Comparison of ENCODE assay signal across 1 cellular context in the genomic region with DNA sequence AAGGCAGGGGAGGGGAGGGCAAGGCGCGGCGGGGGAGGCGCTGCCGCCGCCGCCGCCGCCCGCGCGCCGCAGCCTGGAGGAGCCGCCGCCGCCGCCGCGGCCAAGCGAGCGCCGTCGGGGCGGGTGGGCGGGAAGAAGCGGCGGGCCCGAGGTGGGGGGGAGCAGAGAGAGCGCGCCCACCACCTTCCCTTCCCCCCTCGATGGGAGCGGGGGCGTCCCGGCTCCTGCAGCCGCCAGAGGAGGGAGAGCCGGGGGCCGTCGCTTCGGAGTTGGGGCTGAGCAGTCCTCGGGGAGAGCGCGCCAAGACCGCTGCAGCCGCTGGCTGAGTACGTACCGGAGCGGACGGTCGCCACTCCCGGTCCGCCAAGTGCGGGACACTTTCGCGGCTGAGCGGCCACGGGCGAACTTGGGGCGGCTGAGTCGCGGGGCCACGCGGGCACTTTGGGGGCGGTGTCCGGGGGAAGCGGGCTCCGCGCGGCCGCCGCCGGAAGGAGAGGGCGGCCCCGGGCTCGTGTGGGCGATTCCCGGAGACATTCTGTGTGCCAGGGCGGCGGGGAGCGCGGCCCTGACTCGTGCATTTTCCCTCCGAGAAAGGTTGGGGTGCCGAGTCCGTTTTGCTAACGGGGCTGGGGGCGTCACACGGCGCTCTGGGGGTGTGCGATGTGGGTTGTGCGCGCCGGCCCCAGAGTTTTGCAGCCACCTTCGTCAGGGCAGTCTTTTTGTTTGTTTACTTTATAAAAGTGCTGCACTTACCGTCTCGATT.
TF ChIP-seq lines count a peak whose summit lies in the region.

A gene with protein sequence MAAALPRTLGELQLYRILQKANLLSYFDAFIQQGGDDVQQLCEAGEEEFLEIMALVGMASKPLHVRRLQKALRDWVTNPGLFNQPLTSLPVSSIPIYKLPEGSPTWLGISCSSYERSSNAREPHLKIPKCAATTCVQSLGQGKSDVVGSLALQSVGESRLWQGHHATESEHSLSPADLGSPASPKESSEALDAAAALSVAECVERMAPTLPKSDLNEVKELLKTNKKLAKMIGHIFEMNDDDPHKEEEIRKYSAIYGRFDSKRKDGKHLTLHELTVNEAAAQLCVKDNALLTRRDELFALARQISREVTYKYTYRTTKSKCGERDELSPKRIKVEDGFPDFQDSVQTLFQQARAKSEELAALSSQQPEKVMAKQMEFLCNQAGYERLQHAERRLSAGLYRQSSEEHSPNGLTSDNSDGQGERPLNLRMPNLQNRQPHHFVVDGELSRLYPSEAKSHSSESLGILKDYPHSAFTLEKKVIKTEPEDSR (plus strand): TSS at position 49 of the 763 bp plus-strand sequence. CDS start 10,094 bp downstream, outside the sequence.

TF ChIP-seq in HepG2, 621 proteins besides CTCF, POLR2A, EP300 and RAD21 (continued from another document and continues in another):
- TF ChIP-seq, protein P1, sequence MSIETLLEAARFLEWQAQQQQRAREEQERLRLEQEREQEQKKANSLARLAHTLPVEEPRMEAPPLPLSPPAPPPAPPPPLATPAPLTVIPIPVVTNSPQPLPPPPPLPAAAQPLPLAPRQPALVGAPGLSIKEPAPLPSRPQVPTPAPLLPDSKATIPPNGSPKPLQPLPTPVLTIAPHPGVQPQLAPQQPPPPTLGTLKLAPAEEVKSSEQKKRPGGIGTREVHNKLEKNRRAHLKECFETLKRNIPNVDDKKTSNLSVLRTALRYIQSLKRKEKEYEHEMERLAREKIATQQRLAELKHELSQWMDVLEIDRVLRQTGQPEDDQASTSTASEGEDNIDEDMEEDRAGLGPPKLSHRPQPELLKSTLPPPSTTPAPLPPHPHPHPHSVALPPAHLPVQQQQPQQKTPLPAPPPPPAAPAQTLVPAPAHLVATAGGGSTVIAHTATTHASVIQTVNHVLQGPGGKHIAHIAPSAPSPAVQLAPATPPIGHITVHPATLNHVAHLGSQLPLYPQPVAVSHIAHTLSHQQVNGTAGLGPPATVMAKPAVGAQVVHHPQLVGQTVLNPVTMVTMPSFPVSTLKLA (IDR thresholded peaks at IDR 0.05): no peak
- TF ChIP-seq, protein P2, sequence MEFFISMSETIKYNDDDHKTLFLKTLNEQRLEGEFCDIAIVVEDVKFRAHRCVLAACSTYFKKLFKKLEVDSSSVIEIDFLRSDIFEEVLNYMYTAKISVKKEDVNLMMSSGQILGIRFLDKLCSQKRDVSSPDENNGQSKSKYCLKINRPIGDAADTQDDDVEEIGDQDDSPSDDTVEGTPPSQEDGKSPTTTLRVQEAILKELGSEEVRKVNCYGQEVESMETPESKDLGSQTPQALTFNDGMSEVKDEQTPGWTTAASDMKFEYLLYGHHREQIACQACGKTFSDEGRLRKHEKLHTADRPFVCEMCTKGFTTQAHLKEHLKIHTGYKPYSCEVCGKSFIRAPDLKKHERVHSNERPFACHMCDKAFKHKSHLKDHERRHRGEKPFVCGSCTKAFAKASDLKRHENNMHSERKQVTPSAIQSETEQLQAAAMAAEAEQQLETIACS (CRISPR knock-in tag; IDR thresholded peaks at IDR 0.05): no peak
- TF ChIP-seq CBFB (CRISPR knock-in tag; IDR thresholded peaks at IDR 0.05): peak; percentile 44; the same call in 1 of the 2 replicates
- peak; percentile 62 for TF ChIP-seq ASH2L (IDR thresholded peaks at IDR 0.05; ENCODE audit: insufficient read length, low read depth, low read length)
- no peak for TF ChIP-seq MIXL1 (CRISPR knock-in tag; IDR thresholded peaks at IDR 0.05)
- no peak for TF ChIP-seq HNF4G (IDR thresholded peaks at IDR 0.05; ENCODE audit: borderline replicate concordance, low read depth, low read length)
- TF ChIP-seq HNF4G (CRISPR knock-in tag; IDR thresholded peaks at IDR 0.05; ENCODE audit: borderline replicate concordance, low read depth): peak; percentile 58; the same call in 1 of the 2 replicates
- TF ChIP-seq ZNF441 (CRISPR knock-in tag; IDR thresholded peaks at IDR 0.05; ENCODE audit: borderline replicate concordance): peak; percentile 18; the same call in 1 of the 2 replicates
- TF ChIP-seq ZNF501 (CRISPR knock-in tag; IDR thresholded peaks at IDR 0.05): 0 out of 2 replicates have a peak, but pooled peaks have one; percentile 57
- TF ChIP-seq, protein P3, sequence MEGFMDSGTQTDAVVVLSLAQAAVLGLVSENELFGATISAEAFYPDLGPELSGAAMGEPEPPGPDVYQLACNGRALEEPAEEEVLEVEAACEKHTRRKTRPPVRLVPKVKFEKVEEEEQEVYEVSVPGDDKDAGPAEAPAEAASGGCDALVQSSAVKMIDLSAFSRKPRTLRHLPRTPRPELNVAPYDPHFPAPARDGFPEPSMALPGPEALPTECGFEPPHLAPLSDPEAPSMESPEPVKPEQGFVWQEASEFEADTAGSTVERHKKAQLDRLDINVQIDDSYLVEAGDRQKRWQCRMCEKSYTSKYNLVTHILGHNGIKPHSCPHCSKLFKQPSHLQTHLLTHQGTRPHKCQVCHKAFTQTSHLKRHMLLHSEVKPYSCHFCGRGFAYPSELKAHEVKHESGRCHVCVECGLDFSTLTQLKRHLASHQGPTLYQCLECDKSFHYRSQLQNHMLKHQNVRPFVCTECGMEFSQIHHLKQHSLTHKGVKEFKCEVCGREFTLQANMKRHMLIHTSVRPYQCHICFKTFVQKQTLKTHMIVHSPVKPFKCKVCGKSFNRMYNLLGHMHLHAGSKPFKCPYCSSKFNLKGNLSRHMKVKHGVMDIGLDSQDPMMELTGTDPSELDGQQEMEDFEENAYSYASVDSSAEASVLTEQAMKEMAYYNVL (CRISPR knock-in tag; IDR thresholded peaks at IDR 0.05; ENCODE audit: borderline replicate concordance): no peak; the same call in 1 of the 2 replicates
- TF ChIP-seq SP1 (IDR thresholded peaks at IDR 0.05): no peak
- TF ChIP-seq SP1 (CRISPR knock-in tag; IDR thresholded peaks at IDR 0.05): no peak
- no peak; the same call in 1 of the 2 replicates for TF ChIP-seq TSC22D2 (CRISPR knock-in tag; IDR thresholded peaks at IDR 0.05; ENCODE audit: borderline replicate concordance)
- peak; percentile 37 for TF ChIP-seq MXD4 (CRISPR knock-in tag; IDR thresholded peaks at IDR 0.05)
- no peak for TF ChIP-seq ZNF260 (CRISPR knock-in tag; IDR thresholded peaks at IDR 0.05; ENCODE audit: borderline replicate concordance, low read depth)
- no peak for TF ChIP-seq ZFP62 (CRISPR knock-in tag; IDR thresholded peaks at IDR 0.05)
- TF ChIP-seq DR1 (CRISPR knock-in tag; IDR thresholded peaks at IDR 0.05): peak; percentile 47; the same call in 1 of the 2 replicates
- TF ChIP-seq ZNF331 (CRISPR knock-in tag; IDR thresholded peaks at IDR 0.05): 0 out of 2 replicates have a peak, but pooled peaks have one; percentile 10
- no peak for TF ChIP-seq HMGA1 (CRISPR knock-in tag; conservative IDR thresholded peaks at IDR 0.05)
- no peak for TF ChIP-seq ISX (CRISPR knock-in tag; conservative IDR thresholded peaks at IDR 0.05)
- peak; percentile 40; the same call in 1 of the 2 replicates for TF ChIP-seq SAFB2 (CRISPR knock-in tag; IDR thresholded peaks at IDR 0.05; ENCODE audit: borderline replicate concordance, low read depth)
- TF ChIP-seq, protein P4, sequence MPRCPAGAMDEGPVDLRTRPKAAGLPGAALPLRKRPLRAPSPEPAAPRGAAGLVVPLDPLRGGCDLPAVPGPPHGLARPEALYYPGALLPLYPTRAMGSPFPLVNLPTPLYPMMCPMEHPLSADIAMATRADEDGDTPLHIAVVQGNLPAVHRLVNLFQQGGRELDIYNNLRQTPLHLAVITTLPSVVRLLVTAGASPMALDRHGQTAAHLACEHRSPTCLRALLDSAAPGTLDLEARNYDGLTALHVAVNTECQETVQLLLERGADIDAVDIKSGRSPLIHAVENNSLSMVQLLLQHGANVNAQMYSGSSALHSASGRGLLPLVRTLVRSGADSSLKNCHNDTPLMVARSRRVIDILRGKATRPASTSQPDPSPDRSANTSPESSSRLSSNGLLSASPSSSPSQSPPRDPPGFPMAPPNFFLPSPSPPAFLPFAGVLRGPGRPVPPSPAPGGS (CRISPR knock-in tag; IDR thresholded peaks at IDR 0.05): no peak
- peak; percentile 71 for TF ChIP-seq ZNF883 (CRISPR knock-in tag; IDR thresholded peaks at IDR 0.05; ENCODE audit: not compliant biosample characterization)
- TF ChIP-seq ZNF432 (CRISPR knock-in tag; IDR thresholded peaks at IDR 0.05; ENCODE audit: borderline replicate concordance): no peak
- TF ChIP-seq, protein P5, sequence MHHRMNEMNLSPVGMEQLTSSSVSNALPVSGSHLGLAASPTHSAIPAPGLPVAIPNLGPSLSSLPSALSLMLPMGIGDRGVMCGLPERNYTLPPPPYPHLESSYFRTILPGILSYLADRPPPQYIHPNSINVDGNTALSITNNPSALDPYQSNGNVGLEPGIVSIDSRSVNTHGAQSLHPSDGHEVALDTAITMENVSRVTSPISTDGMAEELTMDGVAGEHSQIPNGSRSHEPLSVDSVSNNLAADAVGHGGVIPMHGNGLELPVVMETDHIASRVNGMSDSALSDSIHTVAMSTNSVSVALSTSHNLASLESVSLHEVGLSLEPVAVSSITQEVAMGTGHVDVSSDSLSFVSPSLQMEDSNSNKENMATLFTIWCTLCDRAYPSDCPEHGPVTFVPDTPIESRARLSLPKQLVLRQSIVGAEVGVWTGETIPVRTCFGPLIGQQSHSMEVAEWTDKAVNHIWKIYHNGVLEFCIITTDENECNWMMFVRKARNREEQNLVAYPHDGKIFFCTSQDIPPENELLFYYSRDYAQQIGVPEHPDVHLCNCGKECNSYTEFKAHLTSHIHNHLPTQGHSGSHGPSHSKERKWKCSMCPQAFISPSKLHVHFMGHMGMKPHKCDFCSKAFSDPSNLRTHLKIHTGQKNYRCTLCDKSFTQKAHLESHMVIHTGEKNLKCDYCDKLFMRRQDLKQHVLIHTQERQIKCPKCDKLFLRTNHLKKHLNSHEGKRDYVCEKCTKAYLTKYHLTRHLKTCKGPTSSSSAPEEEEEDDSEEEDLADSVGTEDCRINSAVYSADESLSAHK (CRISPR knock-in tag; IDR thresholded peaks at IDR 0.05; ENCODE audit: borderline replicate concordance): no peak
- TF ChIP-seq ZSCAN25 (CRISPR knock-in tag; IDR thresholded peaks at IDR 0.05): peak; percentile 73; the same call in 1 of the 2 replicates
- TF ChIP-seq YEATS4 (CRISPR knock-in tag; IDR thresholded peaks at IDR 0.05; ENCODE audit: borderline replicate concordance): peak; percentile 78
- TF ChIP-seq CREM (IDR thresholded peaks at IDR 0.05): no peak
- TF ChIP-seq CREM (CRISPR knock-in tag; IDR thresholded peaks at IDR 0.05): no peak
- TF ChIP-seq CENPT (CRISPR knock-in tag; IDR thresholded peaks at IDR 0.05; ENCODE audit: low read depth): no peak
- no peak for TF ChIP-seq ZNF660 (CRISPR knock-in tag; IDR thresholded peaks at IDR 0.05; ENCODE audit: borderline replicate concordance, low read depth)
- TF ChIP-seq, protein P6, sequence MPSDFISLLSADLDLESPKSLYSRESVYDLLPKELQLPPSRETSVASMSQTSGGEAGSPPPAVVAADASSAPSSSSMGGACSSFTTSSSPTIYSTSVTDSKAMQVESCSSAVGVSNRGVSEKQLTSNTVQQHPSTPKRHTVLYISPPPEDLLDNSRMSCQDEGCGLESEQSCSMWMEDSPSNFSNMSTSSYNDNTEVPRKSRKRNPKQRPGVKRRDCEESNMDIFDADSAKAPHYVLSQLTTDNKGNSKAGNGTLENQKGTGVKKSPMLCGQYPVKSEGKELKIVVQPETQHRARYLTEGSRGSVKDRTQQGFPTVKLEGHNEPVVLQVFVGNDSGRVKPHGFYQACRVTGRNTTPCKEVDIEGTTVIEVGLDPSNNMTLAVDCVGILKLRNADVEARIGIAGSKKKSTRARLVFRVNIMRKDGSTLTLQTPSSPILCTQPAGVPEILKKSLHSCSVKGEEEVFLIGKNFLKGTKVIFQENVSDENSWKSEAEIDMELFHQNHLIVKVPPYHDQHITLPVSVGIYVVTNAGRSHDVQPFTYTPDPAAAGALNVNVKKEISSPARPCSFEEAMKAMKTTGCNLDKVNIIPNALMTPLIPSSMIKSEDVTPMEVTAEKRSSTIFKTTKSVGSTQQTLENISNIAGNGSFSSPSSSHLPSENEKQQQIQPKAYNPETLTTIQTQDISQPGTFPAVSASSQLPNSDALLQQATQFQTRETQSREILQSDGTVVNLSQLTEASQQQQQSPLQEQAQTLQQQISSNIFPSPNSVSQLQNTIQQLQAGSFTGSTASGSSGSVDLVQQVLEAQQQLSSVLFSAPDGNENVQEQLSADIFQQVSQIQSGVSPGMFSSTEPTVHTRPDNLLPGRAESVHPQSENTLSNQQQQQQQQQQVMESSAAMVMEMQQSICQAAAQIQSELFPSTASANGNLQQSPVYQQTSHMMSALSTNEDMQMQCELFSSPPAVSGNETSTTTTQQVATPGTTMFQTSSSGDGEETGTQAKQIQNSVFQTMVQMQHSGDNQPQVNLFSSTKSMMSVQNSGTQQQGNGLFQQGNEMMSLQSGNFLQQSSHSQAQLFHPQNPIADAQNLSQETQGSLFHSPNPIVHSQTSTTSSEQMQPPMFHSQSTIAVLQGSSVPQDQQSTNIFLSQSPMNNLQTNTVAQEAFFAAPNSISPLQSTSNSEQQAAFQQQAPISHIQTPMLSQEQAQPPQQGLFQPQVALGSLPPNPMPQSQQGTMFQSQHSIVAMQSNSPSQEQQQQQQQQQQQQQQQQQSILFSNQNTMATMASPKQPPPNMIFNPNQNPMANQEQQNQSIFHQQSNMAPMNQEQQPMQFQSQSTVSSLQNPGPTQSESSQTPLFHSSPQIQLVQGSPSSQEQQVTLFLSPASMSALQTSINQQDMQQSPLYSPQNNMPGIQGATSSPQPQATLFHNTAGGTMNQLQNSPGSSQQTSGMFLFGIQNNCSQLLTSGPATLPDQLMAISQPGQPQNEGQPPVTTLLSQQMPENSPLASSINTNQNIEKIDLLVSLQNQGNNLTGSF (CRISPR knock-in tag; IDR thresholded peaks at IDR 0.05): peak; percentile 59; the same call in 1 of the 2 replicates
- no peak for TF ChIP-seq XRCC5 (optimal IDR thresholded peaks at IDR 0.05; ENCODE audit: low read length)
- no peak for TF ChIP-seq IKZF4 (CRISPR knock-in tag; IDR thresholded peaks at IDR 0.05; ENCODE audit: borderline replicate concordance, low read depth, not compliant biosample characterization)
- TF ChIP-seq SPEN (CRISPR knock-in tag; IDR thresholded peaks at IDR 0.05; ENCODE audit: low read depth): no peak
- TF ChIP-seq, protein P7, sequence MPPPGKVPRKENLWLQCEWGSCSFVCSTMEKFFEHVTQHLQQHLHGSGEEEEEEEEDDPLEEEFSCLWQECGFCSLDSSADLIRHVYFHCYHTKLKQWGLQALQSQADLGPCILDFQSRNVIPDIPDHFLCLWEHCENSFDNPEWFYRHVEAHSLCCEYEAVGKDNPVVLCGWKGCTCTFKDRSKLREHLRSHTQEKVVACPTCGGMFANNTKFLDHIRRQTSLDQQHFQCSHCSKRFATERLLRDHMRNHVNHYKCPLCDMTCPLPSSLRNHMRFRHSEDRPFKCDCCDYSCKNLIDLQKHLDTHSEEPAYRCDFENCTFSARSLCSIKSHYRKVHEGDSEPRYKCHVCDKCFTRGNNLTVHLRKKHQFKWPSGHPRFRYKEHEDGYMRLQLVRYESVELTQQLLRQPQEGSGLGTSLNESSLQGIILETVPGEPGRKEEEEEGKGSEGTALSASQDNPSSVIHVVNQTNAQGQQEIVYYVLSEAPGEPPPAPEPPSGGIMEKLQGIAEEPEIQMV (CRISPR knock-in tag; IDR thresholded peaks at IDR 0.05; ENCODE audit: low read depth): no peak
- peak; percentile 65 for TF ChIP-seq ZNF263 (CRISPR knock-in tag; IDR thresholded peaks at IDR 0.05)
- TF ChIP-seq, protein P8, sequence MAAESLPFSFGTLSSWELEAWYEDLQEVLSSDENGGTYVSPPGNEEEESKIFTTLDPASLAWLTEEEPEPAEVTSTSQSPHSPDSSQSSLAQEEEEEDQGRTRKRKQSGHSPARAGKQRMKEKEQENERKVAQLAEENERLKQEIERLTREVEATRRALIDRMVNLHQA (CRISPR knock-in tag; IDR thresholded peaks at IDR 0.05): no peak
- TF ChIP-seq ZNF33A (CRISPR knock-in tag; IDR thresholded peaks at IDR 0.05; ENCODE audit: borderline replicate concordance): no peak
- TF ChIP-seq GTF2F1 (IDR thresholded peaks at IDR 0.05; ENCODE audit: low read length): no peak
- TF ChIP-seq ZMYM4 (CRISPR knock-in tag; IDR thresholded peaks at IDR 0.05): 0 out of 2 replicates have a peak, but pooled peaks have one; percentile 29
- no peak for TF ChIP-seq ZNF605 (CRISPR knock-in tag; IDR thresholded peaks at IDR 0.05)
- no peak for TF ChIP-seq ZNF264 (CRISPR knock-in tag; IDR thresholded peaks at IDR 0.05)
- TF ChIP-seq ZSCAN22 (CRISPR knock-in tag; IDR thresholded peaks at IDR 0.05): no peak
